ENCODE assay signal across 8 cellular contexts in the genomic region with DNA sequence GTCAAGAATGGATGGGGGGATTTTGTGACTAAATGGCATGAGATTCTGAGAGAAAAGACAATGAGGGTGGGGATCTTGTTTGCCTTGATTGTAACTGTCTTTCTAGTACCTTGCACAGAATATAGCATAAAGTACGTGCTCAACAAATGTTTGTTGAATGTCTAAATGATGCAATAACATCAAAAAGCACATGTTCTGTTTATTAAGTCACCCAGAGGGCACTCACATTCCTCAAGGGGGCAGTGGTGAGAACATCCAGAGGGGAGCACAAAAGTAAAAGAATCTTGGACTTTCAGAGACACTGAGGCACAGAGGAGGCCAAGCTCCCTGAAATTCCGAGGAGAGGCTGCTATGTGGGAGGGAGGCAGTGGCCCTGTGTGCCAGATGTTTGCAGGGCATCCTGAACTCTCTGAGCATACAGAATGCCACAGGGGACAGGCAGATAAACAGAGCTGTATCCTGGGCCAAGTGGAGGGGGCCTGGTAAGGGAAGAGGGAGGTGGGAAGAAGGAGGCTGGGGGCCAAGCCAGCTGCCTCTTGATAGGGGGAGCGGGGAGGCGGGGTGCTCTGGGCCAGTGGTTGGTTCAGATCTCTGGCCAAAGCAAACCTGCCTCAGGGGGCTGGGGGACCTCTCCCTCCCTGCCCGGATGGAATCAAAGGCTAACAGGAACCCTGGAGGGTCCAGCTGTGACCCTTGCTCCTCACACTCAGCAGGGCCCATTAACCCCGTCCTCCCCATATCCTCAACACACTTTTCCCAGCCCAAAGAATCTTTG. TPM values are rescaled to one million over a fixed set of nuclear protein-coding genes. Genes with fewer than 3 reads are reported as not detected.
DNase-seq lines count a peak whose midpoint lies in the region; ATAC-seq and TF ChIP-seq lines count a peak whose summit lies in the region.

No MANE protein-coding gene starts in this region.

- H3K27ac ChIP-seq in GM23338 (ENCODE audit: low read depth), result no peak overlapping the region
- H3K27ac ChIP-seq in SU-DHL-6 (ENCODE audit: low read depth, low read length), result no peak overlapping the region
- peak overlapping the region; percentile 57 for H3K27ac ChIP-seq in endodermal cell (ENCODE audit: low read depth, low read length)

- no peaks in the 10 kb centered on the region for H3K27me3 ChIP-seq in GM23338 (ENCODE audit: insufficient read depth)
- no peaks in the 10 kb centered on the region for H3K27me3 ChIP-seq in SU-DHL-6 (ENCODE audit: low read length)
- H3K27me3 ChIP-seq in endodermal cell (ENCODE audit: control insufficient read depth, insufficient read depth, low read length, poor library complexity, severe bottlenecking), result no peaks in the 10 kb centered on the region

- no peaks in the 10 kb centered on the region for H4K20me1 ChIP-seq in GM23338 (replicated peaks; ENCODE audit: insufficient read depth)
- H4K20me1 ChIP-seq in SU-DHL-6 (ENCODE audit: low read depth, low read length), result no peaks in the 10 kb centered on the region

- H3K4me3 Mint-ChIP-seq in GM23338, result no peak overlapping the region; the same call in 2 of the 3 replicates
- H3K4me3 Mint-ChIP-seq in endodermal cell, result no peak overlapping the region
- peak overlapping the region; percentile 34 for H3K4me3 Mint-ChIP-seq in nephron progenitor cell

- H3K27ac Mint-ChIP-seq in GM23338 (peak overlapping the region; percentile 88), endodermal cell (peak overlapping the region; percentile 75), nephron progenitor cell (peak overlapping the region; percentile 77)

- H3K4me2 ChIP-seq in GM23338, result peak overlapping the region; percentile 60; the same call in 1 of the 2 replicates
- no peak overlapping the region for H3K4me2 ChIP-seq in SU-DHL-6 (ENCODE audit: low read depth, low read length, poor library complexity, severe bottlenecking)

- H3K4me1 ChIP-seq in GM23338 (ENCODE audit: insufficient read depth) (peaks cover 29% of the 10 kb centered on the region), endodermal cell (ENCODE audit: control insufficient read depth, insufficient read depth, low read length) (peaks cover 16% of the 10 kb centered on the region)

- peak; percentile 72 for ATAC-seq in GM23338

- peaks cover 9% of the 10 kb centered on the region for H3K9me2 ChIP-seq in GM23338 (ENCODE audit: insufficient read depth)
- H3K9me2 ChIP-seq in SU-DHL-6 (replicated peaks; ENCODE audit: insufficient read depth, low read length), result no peaks in the 10 kb centered on the region

- peak; percentile 67 for DNase-seq in AG20443 (ENCODE audit: low spot score)
- DNase-seq in GM23338 (ENCODE audit: low spot score), result peak; percentile 81
- peak; percentile 79 for DNase-seq in endodermal cell
- DNase-seq in nephron progenitor cell, result peak; percentile 41
- no peak for DNase-seq in activated effector memory CD4-positive, alpha-beta T cell treated with anti-CD3 and anti-CD28 coated beads, Interleukin-2, amount 50 U/mL, for 16 hours
- no peak for DNase-seq in NCI-H187 treated with DMSO at 0.1 percent for 48 hours (lab: John Stamatoyannopoulos, UW)
- no peak for DNase-seq in activated CD8-positive, alpha-beta memory T cell treated with anti-CD3 and anti-CD28 coated beads, Interleukin-2, amount 50 U/mL, for 48 hours

- H3K4me3 ChIP-seq in GM23338 (no peak overlapping the region), SU-DHL-6 (ENCODE audit: insufficient read depth, low read length, poor library complexity, severe bottlenecking) (no peak overlapping the region), endodermal cell (ENCODE audit: low read length) (no peak overlapping the region)

- H3K4me1 Mint-ChIP-seq in GM23338 (peaks cover 48% of the 10 kb centered on the region), endodermal cell (peaks cover 36% of the 10 kb centered on the region), nephron progenitor cell (peaks cover 80% of the 10 kb centered on the region)

- H3K27me3 Mint-ChIP-seq in GM23338 (ENCODE audit: insufficient read depth, low read depth, poor library complexity), result peaks cover 21% of the 10 kb centered on the region
- H3K27me3 Mint-ChIP-seq in endodermal cell (ENCODE audit: insufficient read depth), result no peaks in the 10 kb centered on the region
- H3K27me3 Mint-ChIP-seq in nephron progenitor cell (ENCODE audit: low read depth, poor library complexity), result peaks cover 14% of the 10 kb centered on the region

- no peaks in the 10 kb centered on the region for H3K36me3 ChIP-seq in GM23338 (ENCODE audit: insufficient read depth)
- H3K36me3 ChIP-seq in SU-DHL-6 (ENCODE audit: low read length), result no peaks in the 10 kb centered on the region
- H3K36me3 ChIP-seq in endodermal cell (ENCODE audit: control insufficient read depth, insufficient read depth, low read length), result no peaks in the 10 kb centered on the region

- no peak overlapping the region for H3K9ac ChIP-seq in SU-DHL-6 (ENCODE audit: low read length)
- H3K9ac ChIP-seq in endodermal cell (ENCODE audit: extremely low read depth, low read length, poor library complexity, severe bottlenecking), result no peak overlapping the region

- no peaks in the 10 kb centered on the region for H3K9me3 Mint-ChIP-seq in GM23338
- H3K9me3 Mint-ChIP-seq in endodermal cell, result no peaks in the 10 kb centered on the region
- no peaks in the 10 kb centered on the region for H3K9me3 Mint-ChIP-seq in nephron progenitor cell

- H3K36me3 Mint-ChIP-seq in GM23338 (ENCODE audit: low read depth), result no peaks in the 10 kb centered on the region
- no peaks in the 10 kb centered on the region for H3K36me3 Mint-ChIP-seq in endodermal cell (ENCODE audit: low read depth)
- H3K36me3 Mint-ChIP-seq in nephron progenitor cell (ENCODE audit: low read depth), result no peaks in the 10 kb centered on the region

- H3F3A ChIP-seq in GM23338 (replicated peaks; ENCODE audit: low read depth) (no peaks in the 10 kb centered on the region), SU-DHL-6 (ENCODE audit: insufficient read depth) (no peaks in the 10 kb centered on the region)

- H3K9me3 ChIP-seq in SU-DHL-6 (ENCODE audit: insufficient read depth, low read length) (no peaks in the 10 kb centered on the region), endodermal cell (ENCODE audit: control insufficient read depth, low read length) (no peaks in the 10 kb centered on the region)

- no peaks in the 10 kb centered on the region for H3K79me2 ChIP-seq in GM23338 (replicated peaks; ENCODE audit: insufficient read depth)
- H3K79me2 ChIP-seq in SU-DHL-6 (ENCODE audit: insufficient read depth, low read length), result no peaks in the 10 kb centered on the region

- H2AFZ ChIP-seq in GM23338, result peak overlapping the region; percentile 94
- H2AFZ ChIP-seq in SU-DHL-6 (ENCODE audit: low read depth, low read length, severe bottlenecking), result peak overlapping the region; percentile 76

- TF ChIP-seq CTCF in GM23338 (conservative IDR thresholded peaks at IDR 0.05; ENCODE audit: low read depth in 2 of 2), result peak; percentile 72 to 84
- peak; percentile 42 for TF ChIP-seq CTCF in SU-DHL-6 (IDR thresholded peaks at IDR 0.05; ENCODE audit: insufficient read depth, low read length, poor library complexity, severe bottlenecking)
- TF ChIP-seq CTCF in endodermal cell (conservative IDR thresholded peaks at IDR 0.05), result peak; percentile 80
- peak; percentile 42 for TF ChIP-seq CTCF in nephron progenitor cell (IDR thresholded peaks at IDR 0.05)

- WGBS in endodermal cell (ENCODE audit: insufficient coverage in 1 of 2, insufficient read length in 1 of 2), 2 experiments, result 44 to 51% methylated on average over 4 to 6 of the region's 6 CpGs

TF ChIP-seq in GM23338, 12 proteins besides CTCF, POLR2A, EP300 and RAD21:
- TF ChIP-seq NANOG (IDR thresholded peaks at IDR 0.05; ENCODE audit: borderline replicate concordance), result no peak
- TF ChIP-seq CREB1 (CRISPR knock-in tag; IDR thresholded peaks at IDR 0.05; ENCODE audit: low read depth), result peak; percentile 23; the same call in 1 of the 2 replicates
- TF ChIP-seq POLR2AphosphoS5 (IDR thresholded peaks at IDR 0.05; ENCODE audit: low read depth), result no peak

RNA-seq across cellular contexts. Expression of a gene that starts 6.5 kb away (rescaled TPM):
- total RNA-seq in GM23338 (2014; rRNA removed; shearing (Covaris generic)), result 17.7 and 18.3 TPM in 2 replicates
- 4.9 and 5.2 TPM in 2 replicates for polyA plus RNA-seq in GM23338 (2016; fragmentation: Nextera tagmentation; extraction: Ambion mirVana)
- 1 to 10 TPM; 3.0 to 3.2 TPM for total RNA-seq in endodermal cell
- polyA plus RNA-seq in endodermal cell (2013, experiment 1 of 2), result 130 TPM
- polyA plus RNA-seq in endodermal cell (2013, experiment 2 of 2), result 110 TPM

RNA-seq across cellular contexts. Expression of a gene that starts 10.7 kb away (rescaled TPM):
- 111 and 120 TPM in 2 replicates for total RNA-seq in GM23338 (2014; rRNA removed; shearing (Covaris generic))
- 38.4 and 41.5 TPM in 2 replicates for polyA plus RNA-seq in GM23338 (2016; fragmentation: Nextera tagmentation; extraction: Ambion mirVana)
- 10 to 100 TPM; 34.5 to 35.9 TPM for total RNA-seq in endodermal cell
- polyA plus RNA-seq in endodermal cell (2013, experiment 1 of 2), result 42.1 TPM
- 37.2 TPM for polyA plus RNA-seq in endodermal cell (2013, experiment 2 of 2)

RNA-seq across cellular contexts. Expression of a gene that starts 27.7 kb away (rescaled TPM):
- total RNA-seq in GM23338 (2014; rRNA removed; shearing (Covaris generic)), result 0.08 and 0.24 TPM in 2 replicates
- 0.26 and 0.34 TPM in 2 replicates for polyA plus RNA-seq in GM23338 (2016; fragmentation: Nextera tagmentation; extraction: Ambion mirVana)
- total RNA-seq in endodermal cell, result not detected
- 0.36 TPM for polyA plus RNA-seq in endodermal cell (2013, experiment 1 of 2)
- 0.17 TPM for polyA plus RNA-seq in endodermal cell (2013, experiment 2 of 2)

RNA-seq across cellular contexts. Expression of a gene that starts 39.1 kb away (rescaled TPM):
- 1.6 and 2.8 TPM in 2 replicates for total RNA-seq in GM23338 (2014; rRNA removed; shearing (Covaris generic))
- polyA plus RNA-seq in GM23338 (2016; fragmentation: Nextera tagmentation; extraction: Ambion mirVana), result 1.2 and 1.4 TPM in 2 replicates
- under 1 TPM in 1 of 2 donors, not detected in 1; 0.26 TPM for total RNA-seq in endodermal cell
- polyA plus RNA-seq in endodermal cell (2013, experiment 1 of 2), result 1.2 TPM
- polyA plus RNA-seq in endodermal cell (2013, experiment 2 of 2), result 1.9 TPM

RNA-seq across cellular contexts. Expression of a gene that starts 42.3 kb away (rescaled TPM):
- total RNA-seq in GM23338 (2014; rRNA removed; shearing (Covaris generic)), result 0.23 and 0.63 TPM in 2 replicates
- polyA plus RNA-seq in GM23338 (2016; fragmentation: Nextera tagmentation; extraction: Ambion mirVana), result 0.27 and 0.43 TPM in 2 replicates
- total RNA-seq in endodermal cell, result under 1 TPM; 0.55 to 0.75 TPM
- polyA plus RNA-seq in endodermal cell (2013, experiment 1 of 2), result 0.85 TPM
- polyA plus RNA-seq in endodermal cell (2013, experiment 2 of 2), result 0.95 TPM

Comparison
In these comparisons a context has a peak if more than half of its experiments do, and no peak if none do; other contexts are left out.
1. DNase-seq: peak in AG20443 (single experiment), GM23338 (single experiment), endodermal cell (single experiment) and nephron progenitor cell (single experiment); none in activated effector memory CD4-positive, alpha-beta T cell treated with anti-CD3 and anti-CD28 coated beads, Interleukin-2, amount 50 U/mL, for 16 hours (single experiment), NCI-H187 treated with DMSO at 0.1 percent for 48 hours (single experiment) and activated CD8-positive, alpha-beta memory T cell treated with anti-CD3 and anti-CD28 coated beads, Interleukin-2, amount 50 U/mL, for 48 hours (single experiment).
2. Peak in every context shown above with its lines, with median percentiles within 50 percentile points of each other: H3K27ac Mint-ChIP-seq and CTCF ChIP-seq.